Comparison of ENCODE assay signal across 23 cellular contexts in genomic region chr5:42824347-42824976, GRCh38. TPM values are rescaled to one million over a fixed set of nuclear protein-coding genes. Genes with fewer than 3 reads are reported as not detected.
DNase-seq lines count a peak whose midpoint lies in the region; ATAC-seq, FAIRE-seq and TF ChIP-seq lines count a peak whose summit lies in the region.
"Had no signal": no experiment of that assay in that cellular context is flagged by ENCODE, and none has a peak within 500 bp of the region (broad histone marks: within the 10 kb centered on the region; RNA-seq: fewer than 3 reads in every experiment).

No MANE protein-coding gene starts in this region.

- H2BK12ac ChIP-seq in H1 (ENCODE audit: low read depth, low read length) (no peak overlapping the region), trophoblast cell (ENCODE audit: low read length) (no peak overlapping the region)

- H3K18ac ChIP-seq in H1 (ENCODE audit: extremely low read depth, low read length) = no peak overlapping the region
- H3K18ac ChIP-seq in trophoblast cell (ENCODE audit: low read length) = no peak overlapping the region

- H3K36me3 ChIP-seq in H1 (ENCODE audit: control insufficient read depth in 2 of 4, insufficient read depth in 4 of 4, low read length in 3 of 4) = no peaks in the 10 kb centered on the region
- H3K36me3 ChIP-seq in right lobe of liver = no peaks in the 10 kb centered on the region
- no peaks in the 10 kb centered on the region for H3K36me3 ChIP-seq in trophoblast cell (ENCODE audit: control insufficient read depth in 1 of 2, insufficient read depth in 2 of 2, low read length in 2 of 2)
- H3K36me3 ChIP-seq in MG63 = no peaks in the 10 kb centered on the region

- H2BK15ac ChIP-seq in H1 (ENCODE audit: low read length) = no peak overlapping the region

- no peak overlapping the region for H4K12ac ChIP-seq in trophoblast cell (ENCODE audit: low read depth, low read length)

- H2BK120ac ChIP-seq in H1 (replicated peaks; ENCODE audit: low read depth, low read length) (no peak overlapping the region), trophoblast cell (ENCODE audit: insufficient read depth, low read length, poor library complexity) (no peak overlapping the region)

- H4K20me1 ChIP-seq in H1 (replicated peaks in 1 of 2; ENCODE audit: control insufficient read depth in 1 of 2, insufficient read depth in 2 of 2, low read length in 2 of 2) = no peaks in the 10 kb centered on the region

- TF ChIP-seq POLR2A in H1 (IDR thresholded peaks at IDR 0.05; ENCODE audit: control extremely low read depth in 1 of 2, low read depth in 2 of 2, low read length in 2 of 2) (no peak), right lobe of liver (IDR thresholded peaks at IDR 0.05) (no peak)

- no peak for TF ChIP-seq RAD21 in H1 (IDR thresholded peaks at IDR 0.05 in 1 of 2, conservative IDR thresholded peaks at IDR 0.05 in 1 of 2; ENCODE audit: low read depth in 2 of 2, low read length in 2 of 2)

- no peaks in the 10 kb centered on the region for H3K9me3 Mint-ChIP-seq in activated CD4-positive, alpha-beta T cell treated with anti-CD3 and anti-CD28 coated beads for 36 hours (ENCODE audit: low read depth)
- H3K9me3 Mint-ChIP-seq: CD4-positive, alpha-beta memory T cell had no signal

- intact Hi-C loops in right lobe of liver (cut with DNase I) = no loop called here
- intact Hi-C loops in activated CD4-positive, alpha-beta T cell treated with anti-CD3 and anti-CD28 coated beads for 36 hours (cut with DNase I, micrococcal nuclease) = no loop called here

- H3K79me1 ChIP-seq in H1 (ENCODE audit: low read depth, low read length) (no peaks in the 10 kb centered on the region), trophoblast cell (ENCODE audit: low read length) (no peaks in the 10 kb centered on the region)

- H3K27ac ChIP-seq in H1 (ENCODE audit: low read depth, low read length) (no peak overlapping the region), right lobe of liver (peak overlapping the region in 2 of 3 donors; percentile 59 to 66), trophoblast cell (ENCODE audit: low read depth, low read length) (no peak overlapping the region)
- H3K27ac ChIP-seq: HL-60, RWPE1 had no signal

- no peaks in the 10 kb centered on the region for H3K27me3 Mint-ChIP-seq in activated CD4-positive, alpha-beta T cell treated with anti-CD3 and anti-CD28 coated beads for 36 hours

- DNase-seq in H1 (ENCODE audit: low read depth in 1 of 2, low spot score in 2 of 2) (no peak), right lobe of liver (no peak), trophoblast cell (no peak), MG63 (no peak), foreskin fibroblast (no peak), hippocampal formation (lab: John Stamatoyannopoulos, UW) (no peak)
- no peak for DNase-seq in activated CD4-positive, alpha-beta T cell treated with anti-CD3 and anti-CD28 coated beads for 36 hours
- DNase-seq: C1 segment of cervical spinal cord; CD4-positive, alpha-beta memory T cell; COR-L47; DMS53; Karpas-422; NCI-H1092 treated with DMSO at 0.1 percent for 48 hours; NCI-H1436 treated with DMSO at 0.1 percent for 48 hours; NCI-H2029 treated with DMSO at 0.1 percent for 48 hours; NCI-H446 treated with DMSO at 0.1 percent for 48 hours; NCI-H526 treated with DMSO at 0.1 percent for 48 hours; SHP77 had no signal

- H3K79me2 ChIP-seq in H1 (ENCODE audit: control insufficient read depth in 1 of 2, insufficient read depth in 2 of 2, low read length in 2 of 2) = no peaks in the 10 kb centered on the region
- H3K79me2 ChIP-seq in trophoblast cell (ENCODE audit: control insufficient read depth, insufficient read depth, low read length, poor library complexity) = no peaks in the 10 kb centered on the region

- H2AFZ ChIP-seq in H1 (ENCODE audit: low read length) = no peak overlapping the region
- H2AFZ ChIP-seq in trophoblast cell (ENCODE audit: insufficient read depth, low read length, poor library complexity) = no peak overlapping the region

- no peaks in the 10 kb centered on the region; the same call in 1 of the 2 replicates for H3K23me2 ChIP-seq in H1 (ENCODE audit: low read depth, low read length)

- no peak overlapping the region for H3K23ac ChIP-seq in H1 (ENCODE audit: insufficient read length)
- H3K23ac ChIP-seq in trophoblast cell (ENCODE audit: low read length) = peak overlapping the region; percentile 99

- H3K4me3 Mint-ChIP-seq in activated CD4-positive, alpha-beta T cell treated with anti-CD3 and anti-CD28 coated beads for 36 hours = no peak overlapping the region
- H3K4me3 Mint-ChIP-seq: CD4-positive, alpha-beta memory T cell had no signal

- ATAC-seq in right lobe of liver = peak; percentile 63 to 80 (median 70)
- no peak for ATAC-seq in activated CD4-positive, alpha-beta T cell treated with anti-CD3 and anti-CD28 coated beads for 36 hours

- no peak for TF ChIP-seq CTCF in H1 (IDR thresholded peaks at IDR 0.05; ENCODE audit: control extremely low read depth in 1 of 3, insufficient read depth in 1 of 3, low read depth in 1 of 3, low read length in 3 of 3)
- no peak for TF ChIP-seq CTCF in right lobe of liver (IDR thresholded peaks at IDR 0.05)
- no peak for TF ChIP-seq CTCF in foreskin fibroblast (IDR thresholded peaks at IDR 0.05; ENCODE audit: low read depth, low read length)

- POLR2A ChIA-PET in H1 (lab: Charles Lee; ENCODE audit: partially characterized antibody) = no interaction called here
- POLR2A ChIA-PET in activated CD4-positive, alpha-beta T cell treated with anti-CD3 and anti-CD28 coated beads for 36 hours (lab: Charles Lee) = no interaction called here

- no peak overlapping the region for H2AK5ac ChIP-seq in H1 (ENCODE audit: low read depth, low read length)
- H2AK5ac ChIP-seq in trophoblast cell (ENCODE audit: low read length) = no peak overlapping the region

- no peaks in the 10 kb centered on the region for H3K27me3 ChIP-seq in H1 (replicated peaks in 1 of 4; ENCODE audit: control insufficient read depth in 3 of 4, extremely low read depth in 1 of 4, insufficient read depth in 3 of 4, low read length in 3 of 4)
- no peaks in the 10 kb centered on the region for H3K27me3 ChIP-seq in right lobe of liver
- no peaks in the 10 kb centered on the region for H3K27me3 ChIP-seq in trophoblast cell (ENCODE audit: insufficient read depth, low read length)
- H3K27me3 ChIP-seq in MG63 = peaks cover 7% of the 10 kb centered on the region; the same call in 1 of the 2 replicates

- H3K56ac ChIP-seq in H1 (replicated peaks; ENCODE audit: insufficient read length, low read depth, low read length) = no peak overlapping the region

- H4K91ac ChIP-seq in H1 (replicated peaks; ENCODE audit: insufficient read length, low read length) = peak overlapping the region; percentile 20
- H4K91ac ChIP-seq in trophoblast cell (ENCODE audit: low read depth, low read length) = no peak overlapping the region

- no peak overlapping the region for H3K4me3 ChIP-seq in H1 (ENCODE audit: extremely low read depth in 1 of 4, insufficient read depth in 2 of 4, low read depth in 3 of 4, low read length in 4 of 4)
- peak overlapping the region; percentile 6 to 45 (median 13) for H3K4me3 ChIP-seq in right lobe of liver
- no peak overlapping the region for H3K4me3 ChIP-seq in trophoblast cell (ENCODE audit: low read depth, low read length)
- no peak overlapping the region for H3K4me3 ChIP-seq in MG63
- no peak overlapping the region for H3K4me3 ChIP-seq in foreskin fibroblast (ENCODE audit: low read depth in 1 of 2, low read length in 2 of 2)

- H4K8ac ChIP-seq in H1 (ENCODE audit: extremely low read depth, insufficient read depth, low read length) = no peak overlapping the region
- no peak overlapping the region for H4K8ac ChIP-seq in trophoblast cell (ENCODE audit: low read depth, low read length)

- H2BK20ac ChIP-seq in H1 (ENCODE audit: low read length) = no peak overlapping the region

- no peak overlapping the region for H3K9ac ChIP-seq in H1 (replicated peaks in 1 of 4; ENCODE audit: extremely low read depth in 1 of 4, low read depth in 3 of 4, low read length in 3 of 4)
- peak overlapping the region; percentile 12 for H3K9ac ChIP-seq in trophoblast cell (ENCODE audit: low read length)

- no peak overlapping the region for H4K5ac ChIP-seq in H1 (ENCODE audit: insufficient read length, low read depth, low read length)

- FAIRE-seq in H1 (lab: Jason Lieb, UNC) = no peak
- FAIRE-seq: GM18507, H54 had no signal

- H3K4me1 ChIP-seq in H1 (replicated peaks in 1 of 4; ENCODE audit: control insufficient read depth in 3 of 4, insufficient read depth in 4 of 4, low read length in 3 of 4) = no peaks in the 10 kb centered on the region
- peaks cover 0 to 62% (median 6%) of the 10 kb centered on the region in 4 donors for H3K4me1 ChIP-seq in right lobe of liver
- no peaks in the 10 kb centered on the region for H3K4me1 ChIP-seq in trophoblast cell (ENCODE audit: control insufficient read depth in 1 of 2, insufficient read depth in 2 of 2, low read length in 2 of 2)

- H3K9me3 ChIP-seq in H1 (ENCODE audit: insufficient read depth in 2 of 2, low read depth in 1 of 2, low read length in 1 of 2) = no peaks in the 10 kb centered on the region
- H3K9me3 ChIP-seq in right lobe of liver = no peaks in the 10 kb centered on the region
- peaks cover 2% of the 10 kb centered on the region for H3K9me3 ChIP-seq in trophoblast cell (ENCODE audit: insufficient read depth, low read depth, low read length)
- no peaks in the 10 kb centered on the region for H3K9me3 ChIP-seq in MG63

- no peaks in the 10 kb centered on the region for H3K4me1 Mint-ChIP-seq in activated CD4-positive, alpha-beta T cell treated with anti-CD3 and anti-CD28 coated beads for 36 hours
- H3K4me1 Mint-ChIP-seq: CD4-positive, alpha-beta memory T cell had no signal

- no peak overlapping the region for H3K4ac ChIP-seq in H1 (replicated peaks; ENCODE audit: insufficient read length, low read depth, low read length)
- H3K4ac ChIP-seq in trophoblast cell (ENCODE audit: low read depth, low read length) = no peak overlapping the region

- H3K27ac Mint-ChIP-seq in activated CD4-positive, alpha-beta T cell treated with anti-CD3 and anti-CD28 coated beads for 36 hours = no peak overlapping the region
- H3K27ac Mint-ChIP-seq: CD4-positive, alpha-beta memory T cell had no signal

- H3K36me3 Mint-ChIP-seq in activated CD4-positive, alpha-beta T cell treated with anti-CD3 and anti-CD28 coated beads for 36 hours (ENCODE audit: low read depth) = no peaks in the 10 kb centered on the region
- H3K36me3 Mint-ChIP-seq: CD4-positive, alpha-beta memory T cell had no signal

- H3K14ac ChIP-seq in H1 (ENCODE audit: insufficient read length) = no peak overlapping the region
- H3K14ac ChIP-seq in trophoblast cell (ENCODE audit: low read length) = no peak overlapping the region

- WGBS in H1 (ENCODE audit: extremely low coverage in 1 of 2, insufficient coverage in 1 of 2, insufficient read length in 1 of 2, insufficient replicate concordance in 2 of 2, low coverage in 1 of 2, low lambda C conversion rate in 2 of 2, missing lambda C conversion rate in 1 of 2), 2 experiments = 88% methylated on average over 7 of the region's 7 CpGs; no CpG with 5 or more reads in 1 of the 2 experiments
- WGBS in right lobe of liver (ENCODE audit: insufficient coverage, low coverage, low lambda C conversion rate, missing lambda C conversion rate) = 19% methylated on average over 7 of the region's 7 CpGs
- WGBS in trophoblast cell (ENCODE audit: extremely low coverage, insufficient coverage, insufficient read length) = no CpG with 5 or more reads among the region's 7 CpGs

- no peak for TF ChIP-seq EP300 in H1 (IDR thresholded peaks at IDR 0.05; ENCODE audit: borderline replicate concordance in 1 of 2, low read depth in 2 of 2, low read length in 2 of 2)

- no peak overlapping the region for H2BK5ac ChIP-seq in H1 (ENCODE audit: low read depth, low read length)
- no peak overlapping the region for H2BK5ac ChIP-seq in trophoblast cell (ENCODE audit: low read depth, low read length, poor library complexity)

- H3K4me2 ChIP-seq in H1 (ENCODE audit: insufficient read depth in 1 of 2, low read depth in 2 of 2, low read length in 2 of 2) (no peak overlapping the region), trophoblast cell (ENCODE audit: low read length) (no peak overlapping the region)

- CTCF ChIA-PET in H1 (lab: Charles Lee; ENCODE audit: partially characterized antibody) = interaction anchor here (1.9 kb wide), 1 partner anchor 12 kb away, joined by 4 read pairs; no protein-coding TSS in a partner anchor
- CTCF ChIA-PET in activated CD4-positive, alpha-beta T cell treated with anti-CD3 and anti-CD28 coated beads for 36 hours (lab: Charles Lee) = interaction anchor here (1.0 kb wide), 1 partner anchor 65 kb away, joined by 3 read pairs; no protein-coding TSS in a partner anchor

RNA-seq across cellular contexts. Expression of gene SELENOP, which starts 12.8 kb away (rescaled TPM):
- 17.0 and 19.4 TPM in 2 replicates for total RNA-seq in H1 (2021; fragmentation: NEBNext Ultra II Directional; extraction: Animal tissue kit (Norgen Biotek cat#: 25700))
- polyA plus RNA-seq in H1 (2011; rRNA removed) = 4.9 and 5.5 TPM in 2 replicates
- 8.5 TPM for polyA plus RNA-seq in H1 (2011; cell fraction: cytosol; rRNA removed)
- 6.1 TPM for polyA plus RNA-seq in H1 (2011; cell fraction: nucleus; rRNA removed)
- 9.6 to 15.1 TPM (median 11.2 TPM) in 4 replicates for polyA plus RNA-seq in H1 (2012, experiment 1 of 2)
- 2.6 TPM for polyA plus RNA-seq in H1 (2012, experiment 2 of 2)
- polyA plus RNA-seq in H1 (2013, experiment 1 of 2) = 8.4 TPM
- 8.9 TPM for polyA plus RNA-seq in H1 (2013, experiment 2 of 2)
- 10.4 and 11.3 TPM in 2 replicates for polyA minus RNA-seq in H1 (2011; rRNA and poly(A)+ RNA removed)
- 7.8 TPM for polyA minus RNA-seq in H1 (2011; cell fraction: cytosol; rRNA and poly(A)+ RNA removed)
- 15.9 TPM for polyA minus RNA-seq in H1 (2011; cell fraction: nucleus; rRNA and poly(A)+ RNA removed)
- total RNA-seq in right lobe of liver = 1,000 to 10,000 TPM; 1,892 to 2,891 (median 2,149) TPM
- 26.2 and 29.3 TPM in 2 replicates for polyA plus RNA-seq in trophoblast cell (2013)
- 1.5 and 25.0 TPM in 2 replicates for total RNA-seq in MG63 (2014; rRNA removed; shearing (Covaris generic); ENCODE audit: low replicate concordance)
- total RNA-seq in activated CD4-positive, alpha-beta T cell treated with anti-CD3 and anti-CD28 coated beads for 36 hours = not detected
- total RNA-seq: Daoy had no signal

Comparison
In these comparisons a context has a peak if more than half of its experiments do, and no peak if none do; other contexts are left out.
1. H3K27ac ChIP-seq: peak in right lobe of liver (2 of 3); none in H1 (single experiment) and trophoblast cell (single experiment).
2. H3K4me3 ChIP-seq: peak in right lobe of liver (3 of 3); none in H1 (0 of 4), trophoblast cell (single experiment), MG63 (single experiment) and foreskin fibroblast (0 of 2).
3. RNA of gene SELENOP, which starts 12.8 kb away (total RNA-seq): 1,892 to 2,891 TPM in right lobe of liver; 17.0 to 19.4 TPM in H1, 1.5 to 25.0 TPM in MG63 and not detected in activated CD4-positive, alpha-beta T cell treated with anti-CD3 and anti-CD28 coated beads for 36 hours; every median in the first group is over 10 times any median in the second.